9 cellular contexts compared by ENCODE assay signal in the genomic region with DNA sequence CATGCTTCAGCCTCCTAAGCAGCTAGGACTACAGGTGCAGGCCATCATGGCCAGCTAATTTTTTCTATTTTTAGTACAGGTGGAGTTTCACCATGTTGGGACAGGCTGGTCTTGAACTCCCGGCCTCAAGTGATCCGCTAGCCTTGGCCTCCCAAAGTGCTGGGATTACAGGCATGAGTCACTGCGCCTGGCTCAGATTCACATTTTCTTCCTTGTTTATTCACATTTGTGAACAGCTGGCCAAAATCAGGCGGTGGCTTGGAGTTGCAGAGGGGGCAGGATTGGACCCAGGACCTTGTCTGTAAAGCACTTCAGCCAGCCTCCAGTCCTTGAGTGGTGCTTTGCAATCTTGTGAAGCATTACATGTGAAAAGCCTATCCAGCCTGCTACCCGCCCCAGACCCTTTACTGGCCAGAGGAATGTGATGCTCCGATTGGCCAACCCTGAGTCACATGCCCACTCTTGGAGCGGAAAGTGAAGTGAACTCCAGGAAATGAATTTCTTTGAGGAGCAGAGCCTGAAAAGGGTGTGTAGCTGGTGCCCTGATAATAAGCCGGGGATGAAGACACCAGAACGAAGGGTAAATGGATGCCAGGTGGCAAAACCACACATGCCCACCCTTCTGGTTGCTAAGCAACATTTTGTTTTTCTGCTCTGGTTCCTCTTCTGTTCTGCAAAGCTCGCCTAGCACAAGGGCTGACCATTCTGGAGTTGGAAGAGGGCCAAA.
A peak's percentile ranks its signal among the peaks of the same experiment; 100 is the strongest.
DNase-seq lines count a peak whose midpoint lies in the region; ATAC-seq and TF ChIP-seq lines count a peak whose summit lies in the region.
"Had no signal": no experiment of that assay in that cellular context is flagged by ENCODE, and none has a peak within 500 bp of the region (broad histone marks: within the 10 kb centered on the region; RNA-seq: fewer than 3 reads in every experiment).

No MANE protein-coding gene starts in this region.

- H3K79me2 ChIP-seq in DOHH2 (ENCODE audit: control insufficient read depth, low read length) (no peaks in the 10 kb centered on the region), Karpas-422 (ENCODE audit: low read length) (no peaks in the 10 kb centered on the region)

- H2AFZ ChIP-seq in Karpas-422 (ENCODE audit: low read length): no peak overlapping the region

- H3K9me2 ChIP-seq in DOHH2 (replicated peaks; ENCODE audit: control insufficient read depth, low read length): no peaks in the 10 kb centered on the region
- no peaks in the 10 kb centered on the region for H3K9me2 ChIP-seq in Karpas-422 (replicated peaks; ENCODE audit: insufficient read depth, low read length)

- H3K9ac ChIP-seq in Karpas-422 (ENCODE audit: low read length): peak overlapping the region; percentile 84

- no TSS peak for BruUV-seq in Panc1 (replicated peaks; lab: Mats Ljungman, UMichigan)

- H3K36me3 ChIP-seq in DOHH2 (ENCODE audit: control insufficient read depth, low read length): no peaks in the 10 kb centered on the region
- H3K36me3 ChIP-seq in Karpas-422 (ENCODE audit: insufficient read depth, low read length): no peaks in the 10 kb centered on the region
- no peaks in the 10 kb centered on the region for H3K36me3 ChIP-seq in Panc1 (ENCODE audit: control insufficient read depth, insufficient read depth, low read length)
- H3K36me3 ChIP-seq in esophagus squamous epithelium: no peaks in the 10 kb centered on the region

- TF ChIP-seq CTCF in DOHH2 (IDR thresholded peaks at IDR 0.05; ENCODE audit: low read depth, low read length, poor library complexity, severe bottlenecking): no peak
- no peak for TF ChIP-seq CTCF in Panc1 (IDR thresholded peaks at IDR 0.05)
- TF ChIP-seq CTCF in esophagus squamous epithelium (IDR thresholded peaks at IDR 0.05): no peak

- peak; percentile 14; the same call in 1 of the 2 replicates for ATAC-seq in Panc1
- ATAC-seq in GM19395 (IDR thresholded peaks at IDR 0.05; ENCODE audit: unreplicated experiment): no peak
- ATAC-seq in HG03469 (IDR thresholded peaks at IDR 0.05; ENCODE audit: unreplicated experiment): no peak

- H4K20me1 ChIP-seq in DOHH2 (ENCODE audit: control insufficient read depth, insufficient read depth, low read depth, low read length) (no peaks in the 10 kb centered on the region), Karpas-422 (ENCODE audit: insufficient read depth, low read depth, low read length) (no peaks in the 10 kb centered on the region)

- DNase-seq in Karpas-422 (peak; percentile 91), Panc1 (ENCODE audit: low read depth, low spot score) (no peak), esophagus squamous epithelium (lab: John Stamatoyannopoulos, UW) (peak; percentile 40), myocyte (ENCODE audit: low read depth) (peak; percentile 96)
- no peak for DNase-seq in activated CD4-positive, CD25-positive, alpha-beta regulatory T cell (lab: John Stamatoyannopoulos, UW)

- H3K4me3 ChIP-seq in DOHH2 (ENCODE audit: low read length) (no peak overlapping the region), Karpas-422 (ENCODE audit: low read length) (peak overlapping the region; percentile 22; the same call in 1 of the 2 replicates), Panc1 (ENCODE audit: low read depth in 2 of 2, low read length in 2 of 2) (no peak overlapping the region), esophagus squamous epithelium (peak overlapping the region in 1 of 4 donors; percentile 44)
- H3K4me3 ChIP-seq: SK-N-MC had no signal

- H3F3A ChIP-seq in DOHH2 (ENCODE audit: control insufficient read depth, insufficient read depth): no peaks in the 10 kb centered on the region

- CTCF ChIA-PET in Panc1 (lab: Charles Lee): no interaction called here

- WGBS in esophagus squamous epithelium, 2 donors: 17 to 29% methylated on average over 9 to 10 of the region's 10 CpGs

- H3K27ac ChIP-seq in DOHH2 (ENCODE audit: low read depth, low read length) (no peak overlapping the region), Karpas-422 (ENCODE audit: low read length) (peak overlapping the region; percentile 98), Panc1 (ENCODE audit: low read length) (peak overlapping the region; percentile 46), esophagus squamous epithelium (peak overlapping the region; percentile 21 to 84 (median 76))
- H3K27ac ChIP-seq: SK-N-MC had no signal

- intact Hi-C loops in Panc1 (cut with micrococcal nuclease; ENCODE audit: unreplicated experiment): no loop called here
- intact Hi-C loops in esophagus squamous epithelium (cut with DNase I): no loop called here

- peaks cover 31% of the 10 kb centered on the region for H3K4me1 ChIP-seq in DOHH2 (ENCODE audit: control insufficient read depth, low read length)
- peaks cover 79% of the 10 kb centered on the region for H3K4me1 ChIP-seq in Karpas-422 (ENCODE audit: low read length)
- peaks cover 35% of the 10 kb centered on the region for H3K4me1 ChIP-seq in Panc1 (ENCODE audit: control insufficient read depth, insufficient read depth, low read length)
- H3K4me1 ChIP-seq in esophagus squamous epithelium: peaks cover 18 to 47% (median 23%) of the 10 kb centered on the region in 3 donors

- POLR2A ChIA-PET in Panc1 (lab: Charles Lee): interaction anchor here (0.6 kb wide), 2 partner anchors 76 to 204 kb away, joined by 3 to 5 read pairs; no protein-coding TSS in a partner anchor

- TF ChIP-seq POLR2A in esophagus squamous epithelium (IDR thresholded peaks at IDR 0.05): peak in 1 of 4 donors; percentile 11

- in situ Hi-C loops in Panc1 (cut with HindIII; ENCODE audit: low pct_unique_long_range_greater_than_20kb, low sequenced_read_pairs): no loop called here

- H3K9me3 ChIP-seq in DOHH2 (ENCODE audit: control insufficient read depth, insufficient read depth, low read length): no peaks in the 10 kb centered on the region
- no peaks in the 10 kb centered on the region for H3K9me3 ChIP-seq in Karpas-422 (ENCODE audit: low read length)
- H3K9me3 ChIP-seq in Panc1 (ENCODE audit: control insufficient read depth, insufficient read depth, low read depth, low read length): no peaks in the 10 kb centered on the region
- H3K9me3 ChIP-seq in esophagus squamous epithelium: no peaks in the 10 kb centered on the region

- H3K27me3 ChIP-seq in DOHH2 (ENCODE audit: control insufficient read depth, low read length) (no peaks in the 10 kb centered on the region), Karpas-422 (ENCODE audit: low read length) (no peaks in the 10 kb centered on the region), Panc1 (ENCODE audit: control insufficient read depth, insufficient read depth, low read length) (no peaks in the 10 kb centered on the region), esophagus squamous epithelium (no peaks in the 10 kb centered on the region)

- H3K4me2 ChIP-seq in DOHH2 (ENCODE audit: low read length) (0 out of 2 replicates have a peak overlapping the region, but pooled peaks have one; percentile 5), Karpas-422 (ENCODE audit: low read depth, low read length, poor library complexity, severe bottlenecking) (peak overlapping the region; percentile 82)

Comparison
In these comparisons a context has a peak if more than half of its experiments do, and no peak if none do; other contexts are left out.
1. DNase-seq: peak in Karpas-422 (single experiment), esophagus squamous epithelium (single experiment) and myocyte (single experiment); none in Panc1 (single experiment) and activated CD4-positive, CD25-positive, alpha-beta regulatory T cell (0 of 4).